Comparison of ENCODE assay signal across 1 cellular context in genomic region chr12:128798543-128799341, GRCh38.
TF ChIP-seq lines count a peak whose summit lies in the region.

No MANE protein-coding gene starts in this region.

TF ChIP-seq in SK-N-SH, 30 proteins besides CTCF, POLR2A, EP300 and RAD21 (continued from another document):
- TF ChIP-seq USF1 (IDR thresholded peaks at IDR 0.05; ENCODE audit: borderline replicate concordance, low read depth) (no peak), TCF12 (IDR thresholded peaks at IDR 0.05) (no peak), MXI1 (IDR thresholded peaks at IDR 0.05; ENCODE audit: low read depth, low read length) (no peak), TEAD4 (IDR thresholded peaks at IDR 0.05; ENCODE audit: borderline replicate concordance, insufficient read depth) (no peak), NRF1 (IDR thresholded peaks at IDR 0.05; ENCODE audit: low read depth, low read length) (no peak), RCOR1 (IDR thresholded peaks at IDR 0.05; ENCODE audit: low read length) (no peak), CHD2 (IDR thresholded peaks at IDR 0.05; ENCODE audit: low read length, partially characterized antibody) (no peak), NFIC (IDR thresholded peaks at IDR 0.05; ENCODE audit: borderline replicate concordance) (no peak), GATA2 (CRISPR knock-in tag; IDR thresholded peaks at IDR 0.05) (no peak)
